Comparison of ENCODE assay signal across 8 cellular contexts in genomic region chr12:54082402-54082892, GRCh38. TPM values are rescaled to one million over a fixed set of nuclear protein-coding genes. Genes with fewer than 3 reads are reported as not detected.
A peak's percentile ranks its signal among the peaks of the same experiment; 100 is the strongest.
DNase-seq lines count a peak whose midpoint lies in the region; TF ChIP-seq lines count a peak whose summit lies in the region.

No MANE protein-coding gene starts in this region.

- H3K4me1 Mint-ChIP-seq in osteocyte (ENCODE audit: unreplicated experiment): peaks cover 6% of the 10 kb centered on the region

- no peaks in the 10 kb centered on the region for H3K36me3 Mint-ChIP-seq in osteocyte (ENCODE audit: unreplicated experiment)

- H3K36me3 ChIP-seq in HUES6 (ENCODE audit: control insufficient read depth, insufficient read depth, low read length) (no peaks in the 10 kb centered on the region), esophagus muscularis mucosa (no peaks in the 10 kb centered on the region)

- peaks cover 79% of the 10 kb centered on the region for H3K27me3 Mint-ChIP-seq in osteocyte (ENCODE audit: unreplicated experiment)

- H3K27me3 ChIP-seq in HUES6 (ENCODE audit: control insufficient read depth, insufficient read depth, low read length) (peaks cover 99% of the 10 kb centered on the region), esophagus muscularis mucosa (no peaks in the 10 kb centered on the region), dorsolateral prefrontal cortex (peaks cover 0 to 95% (median 65%) of the 10 kb centered on the region in 45 donors)

- H3K9me3 ChIP-seq in HUES6 (ENCODE audit: control insufficient read depth, insufficient read depth, low read depth, low read length): no peaks in the 10 kb centered on the region
- H3K9me3 ChIP-seq in esophagus muscularis mucosa: no peaks in the 10 kb centered on the region

- no peak for TF ChIP-seq POLR2A in esophagus muscularis mucosa (IDR thresholded peaks at IDR 0.05; ENCODE audit: low read depth)

- H3K9me3 Mint-ChIP-seq in osteocyte (ENCODE audit: unreplicated experiment): no peaks in the 10 kb centered on the region

- H3K4me3 Mint-ChIP-seq in osteocyte (ENCODE audit: unreplicated experiment): no peak overlapping the region

- intact Hi-C loops in esophagus muscularis mucosa (cut with DNase I) (no loop called here), dorsolateral prefrontal cortex (cut with DNase I) (no loop called here)

- no peak for TF ChIP-seq EP300 in esophagus muscularis mucosa (IDR thresholded peaks at IDR 0.05)

- H3K9ac ChIP-seq in HUES6 (ENCODE audit: low read length): no peak overlapping the region

- 0% methylated on average over 15 of the region's 36 CpGs for WGBS in esophagus muscularis mucosa

- TF ChIP-seq CTCF in esophagus muscularis mucosa (IDR thresholded peaks at IDR 0.05) (no peak), dorsolateral prefrontal cortex (IDR thresholded peaks at IDR 0.05 in 54 of 56, conservative IDR thresholded peaks at IDR 0.05 in 2 of 56; ENCODE audit: low read depth in 1 of 56, partially characterized antibody in 56 of 56) (no peak), osteocyte (IDR thresholded peaks at IDR 0.05) (no peak)

- H3K27ac Mint-ChIP-seq in osteocyte (ENCODE audit: unreplicated experiment): no peak overlapping the region

- H3K4me1 ChIP-seq in HUES6 (ENCODE audit: control insufficient read depth, insufficient read depth, low read length) (no peaks in the 10 kb centered on the region), esophagus muscularis mucosa (peaks cover 0 to 42% (median 23%) of the 10 kb centered on the region in 4 donors)

- peak; percentile 49 for DNase-seq in activated CD4-positive, alpha-beta T cell treated with anti-CD3 and anti-CD28 coated beads for 48 hours
- DNase-seq in esophagus muscularis mucosa (ENCODE audit: extremely low spot score) (no peak), NCI-H2081 treated with DMSO at 0.1 percent for 48 hours (lab: John Stamatoyannopoulos, UW) (no peak), GDM1 (lab: John Stamatoyannopoulos, UW) (no peak), dorsolateral prefrontal cortex (no peak), osteocyte (ENCODE audit: extremely low spot score, unreplicated experiment) (no peak)
- peak in 2 of 3 experiments; percentile 17 to 22 for DNase-seq in stimulated activated CD4-positive, alpha-beta T cell treated with anti-CD3 and anti-CD28 coated beads, TNF-alpha, amount 100 ng/mL, for 4 hours (ENCODE audit: low read depth in 3 of 3)

- H3K4me3 ChIP-seq in HUES6 (ENCODE audit: low read depth, low read length) (peak overlapping the region; percentile 31), esophagus muscularis mucosa (peak overlapping the region; percentile 48 to 61 (median 54)), dorsolateral prefrontal cortex (peak overlapping the region in 5 of 59 donors; percentile 6 to 28 (median 16))

- H3K27ac ChIP-seq in HUES6 (ENCODE audit: low read depth, low read length): no peak overlapping the region
- H3K27ac ChIP-seq in esophagus muscularis mucosa (replicated peaks in 1 of 4): peak overlapping the region; percentile 92 to 96 (median 95)
- no peak overlapping the region for H3K27ac ChIP-seq in dorsolateral prefrontal cortex

RNA-seq across cellular contexts. Expression of gene HOXC4, which starts 28.8 kb away (rescaled TPM):
- total RNA-seq in esophagus muscularis mucosa (1 to 10 TPM in 3 of 4 donors, under 1 TPM in 1; 0.83 to 3.6 (median 2.5) TPM), dorsolateral prefrontal cortex (under 1 TPM in 17 of 120 experiments, not detected in 103; 0.28 to 0.72 (median 0.45) TPM), osteocyte (not detected in 2 replicates)

RNA-seq across cellular contexts. Expression of gene HOXC5, which starts 49.6 kb away (rescaled TPM):
- total RNA-seq in esophagus muscularis mucosa (1 to 10 TPM in 1 of 4 donors, under 1 TPM in 1, not detected in 2; 0.83 to 2.0 TPM), dorsolateral prefrontal cortex (not detected), osteocyte (not detected in 2 replicates)

RNA-seq across cellular contexts. Expression of gene HOXC6, which starts 54.2 kb away (rescaled TPM):
- total RNA-seq in esophagus muscularis mucosa: under 1 TPM in 3 of 4 donors, not detected in 1; 0.23 to 0.42 (median 0.32) TPM
- total RNA-seq in dorsolateral prefrontal cortex: not detected
- not detected in 2 replicates for total RNA-seq in osteocyte

Comparison
In these comparisons a context has a peak if more than half of its experiments do, and no peak if none do; other contexts are left out.
1. H3K27ac ChIP-seq: peak in esophagus muscularis mucosa (4 of 4); none in HUES6 (single experiment) and dorsolateral prefrontal cortex (0 of 59).
2. DNase-seq: peak in activated CD4-positive, alpha-beta T cell treated with anti-CD3 and anti-CD28 coated beads for 48 hours (single experiment) and stimulated activated CD4-positive, alpha-beta T cell treated with anti-CD3 and anti-CD28 coated beads, TNF-alpha, amount 100 ng/mL, for 4 hours (2 of 3); none in esophagus muscularis mucosa (single experiment), NCI-H2081 treated with DMSO at 0.1 percent for 48 hours (single experiment), GDM1 (single experiment), dorsolateral prefrontal cortex (0 of 10) and osteocyte (single experiment).